ENCODE assay signal across 2 cellular contexts in the genomic region with DNA sequence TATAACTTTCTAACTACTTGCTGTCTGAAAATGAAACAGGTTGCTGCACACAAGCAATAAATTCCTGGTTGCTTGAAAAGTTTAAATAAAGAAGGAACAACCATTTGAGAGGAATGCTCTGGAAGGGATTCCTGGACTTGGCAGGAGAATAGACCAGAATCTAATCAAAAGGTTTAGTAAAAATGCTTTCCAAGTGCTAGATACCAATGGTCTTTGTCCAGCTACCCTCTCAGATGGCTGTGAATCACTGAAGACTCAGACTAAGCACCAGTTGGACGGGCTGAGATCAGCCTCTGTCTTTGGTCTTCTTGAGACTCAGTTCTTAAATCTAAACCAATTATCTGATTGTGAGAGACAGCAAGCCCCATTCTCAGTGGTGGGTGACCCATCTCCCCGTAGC.
TF ChIP-seq lines count a peak whose summit lies in the region.

No MANE protein-coding gene starts in this region.

TF ChIP-seq in SK-N-SH treated with all-trans-retinoic acid at 6 μM for 48 hours, 23 proteins besides CTCF, POLR2A, EP300 and RAD21:
- TF ChIP-seq, protein P1, sequence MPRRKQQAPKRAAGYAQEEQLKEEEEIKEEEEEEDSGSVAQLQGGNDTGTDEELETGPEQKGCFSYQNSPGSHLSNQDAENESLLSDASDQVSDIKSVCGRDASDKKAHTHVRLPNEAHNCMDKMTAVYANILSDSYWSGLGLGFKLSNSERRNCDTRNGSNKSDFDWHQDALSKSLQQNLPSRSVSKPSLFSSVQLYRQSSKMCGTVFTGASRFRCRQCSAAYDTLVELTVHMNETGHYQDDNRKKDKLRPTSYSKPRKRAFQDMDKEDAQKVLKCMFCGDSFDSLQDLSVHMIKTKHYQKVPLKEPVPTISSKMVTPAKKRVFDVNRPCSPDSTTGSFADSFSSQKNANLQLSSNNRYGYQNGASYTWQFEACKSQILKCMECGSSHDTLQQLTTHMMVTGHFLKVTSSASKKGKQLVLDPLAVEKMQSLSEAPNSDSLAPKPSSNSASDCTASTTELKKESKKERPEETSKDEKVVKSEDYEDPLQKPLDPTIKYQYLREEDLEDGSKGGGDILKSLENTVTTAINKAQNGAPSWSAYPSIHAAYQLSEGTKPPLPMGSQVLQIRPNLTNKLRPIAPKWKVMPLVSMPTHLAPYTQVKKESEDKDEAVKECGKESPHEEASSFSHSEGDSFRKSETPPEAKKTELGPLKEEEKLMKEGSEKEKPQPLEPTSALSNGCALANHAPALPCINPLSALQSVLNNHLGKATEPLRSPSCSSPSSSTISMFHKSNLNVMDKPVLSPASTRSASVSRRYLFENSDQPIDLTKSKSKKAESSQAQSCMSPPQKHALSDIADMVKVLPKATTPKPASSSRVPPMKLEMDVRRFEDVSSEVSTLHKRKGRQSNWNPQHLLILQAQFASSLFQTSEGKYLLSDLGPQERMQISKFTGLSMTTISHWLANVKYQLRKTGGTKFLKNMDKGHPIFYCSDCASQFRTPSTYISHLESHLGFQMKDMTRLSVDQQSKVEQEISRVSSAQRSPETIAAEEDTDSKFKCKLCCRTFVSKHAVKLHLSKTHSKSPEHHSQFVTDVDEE (CRISPR knock-in tag; IDR thresholded peaks at IDR 0.05) = no peak
- TF ChIP-seq SNAI2 (CRISPR knock-in tag; IDR thresholded peaks at IDR 0.05) (no peak), PPARA (CRISPR knock-in tag; IDR thresholded peaks at IDR 0.05; ENCODE audit: borderline replicate concordance) (no peak), CREB5 (CRISPR knock-in tag; IDR thresholded peaks at IDR 0.05; ENCODE audit: low read depth) (no peak), PATZ1 (CRISPR knock-in tag; IDR thresholded peaks at IDR 0.05; ENCODE audit: borderline replicate concordance) (no peak)

TF ChIP-seq in SK-N-SH, 30 proteins besides CTCF, POLR2A, EP300 and RAD21:
- TF ChIP-seq RCOR1 (IDR thresholded peaks at IDR 0.05; ENCODE audit: low read length) = no peak
- TF ChIP-seq, protein P2, sequence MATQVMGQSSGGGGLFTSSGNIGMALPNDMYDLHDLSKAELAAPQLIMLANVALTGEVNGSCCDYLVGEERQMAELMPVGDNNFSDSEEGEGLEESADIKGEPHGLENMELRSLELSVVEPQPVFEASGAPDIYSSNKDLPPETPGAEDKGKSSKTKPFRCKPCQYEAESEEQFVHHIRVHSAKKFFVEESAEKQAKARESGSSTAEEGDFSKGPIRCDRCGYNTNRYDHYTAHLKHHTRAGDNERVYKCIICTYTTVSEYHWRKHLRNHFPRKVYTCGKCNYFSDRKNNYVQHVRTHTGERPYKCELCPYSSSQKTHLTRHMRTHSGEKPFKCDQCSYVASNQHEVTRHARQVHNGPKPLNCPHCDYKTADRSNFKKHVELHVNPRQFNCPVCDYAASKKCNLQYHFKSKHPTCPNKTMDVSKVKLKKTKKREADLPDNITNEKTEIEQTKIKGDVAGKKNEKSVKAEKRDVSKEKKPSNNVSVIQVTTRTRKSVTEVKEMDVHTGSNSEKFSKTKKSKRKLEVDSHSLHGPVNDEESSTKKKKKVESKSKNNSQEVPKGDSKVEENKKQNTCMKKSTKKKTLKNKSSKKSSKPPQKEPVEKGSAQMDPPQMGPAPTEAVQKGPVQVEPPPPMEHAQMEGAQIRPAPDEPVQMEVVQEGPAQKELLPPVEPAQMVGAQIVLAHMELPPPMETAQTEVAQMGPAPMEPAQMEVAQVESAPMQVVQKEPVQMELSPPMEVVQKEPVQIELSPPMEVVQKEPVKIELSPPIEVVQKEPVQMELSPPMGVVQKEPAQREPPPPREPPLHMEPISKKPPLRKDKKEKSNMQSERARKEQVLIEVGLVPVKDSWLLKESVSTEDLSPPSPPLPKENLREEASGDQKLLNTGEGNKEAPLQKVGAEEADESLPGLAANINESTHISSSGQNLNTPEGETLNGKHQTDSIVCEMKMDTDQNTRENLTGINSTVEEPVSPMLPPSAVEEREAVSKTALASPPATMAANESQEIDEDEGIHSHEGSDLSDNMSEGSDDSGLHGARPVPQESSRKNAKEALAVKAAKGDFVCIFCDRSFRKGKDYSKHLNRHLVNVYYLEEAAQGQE (IDR thresholded peaks at IDR 0.05; ENCODE audit: low read depth, low read length) = no peak
- TF ChIP-seq MXI1 (IDR thresholded peaks at IDR 0.05; ENCODE audit: low read depth, low read length) = no peak
- no peak for TF ChIP-seq ZBTB33 (IDR thresholded peaks at IDR 0.05; ENCODE audit: borderline replicate concordance, low read depth)
TF ChIP-seq in SK-N-SH: peak in this region for 0.
